ENCODE assay signal across 12 cellular contexts in genomic region chr2:70907130-70907756, GRCh38. TPM values are rescaled to one million over a fixed set of nuclear protein-coding genes. Genes with fewer than 3 reads are reported as not detected.
DNase-seq lines count a peak whose midpoint lies in the region; ATAC-seq, FAIRE-seq and TF ChIP-seq lines count a peak whose summit lies in the region.
"Had no signal": no experiment of that assay in that cellular context is flagged by ENCODE, and none has a peak within 500 bp of the region (broad histone marks: within the 10 kb centered on the region; RNA-seq: fewer than 3 reads in every experiment).

No MANE protein-coding gene starts in this region.

- in situ Hi-C loops in GM12878 (cut with MboI): no loop called here

- no peak overlapping the region for H2AFZ ChIP-seq in GM12878 (ENCODE audit: control insufficient read depth, low read depth, low read length)

- no peaks in the 10 kb centered on the region for H3K79me2 ChIP-seq in GM12878 (ENCODE audit: control insufficient read depth, insufficient read depth, low read length)

- no TSS peak for BruUV-seq in GM12878 (replicated peaks; lab: Mats Ljungman, UMichigan)

- H3K9me3 ChIP-seq in heart right ventricle: no peaks in the 10 kb centered on the region
- no peaks in the 10 kb centered on the region for H3K9me3 ChIP-seq in GM12878 (replicated peaks; ENCODE audit: control insufficient read depth, insufficient read depth, low read length)
- H3K9me3 ChIP-seq in right lobe of liver: no peaks in the 10 kb centered on the region
- H3K9me3 ChIP-seq in upper lobe of left lung: no peaks in the 10 kb centered on the region
- H3K9me3 ChIP-seq: vagina had no signal

- no peak for FAIRE-seq in GM12878 (lab: Jason Lieb, UNC)

- RAD21 ChIA-PET in GM12878 (lab: Charles Lee; ENCODE audit: unreplicated experiment): no interaction called here

- intact Hi-C loops in heart right ventricle (cut with DNase I): no loop called here
- intact Hi-C loops in cardiac septum (cut with DNase I): no loop called here
- intact Hi-C loops in GM12878 (cut with micrococcal nuclease; ENCODE audit: unreplicated experiment): no loop called here
- intact Hi-C loops in right lobe of liver (cut with DNase I): no loop called here

- CTCF ChIA-PET in GM12878 (lab: Yijun Ruan, JAX): interaction anchor here (0.7 to 1.2 kb wide), 2 partner anchors 10 to 13 kb away, joined by 3 read pairs; no protein-coding TSS in a partner anchor

- H3K4me3 ChIP-seq in heart right ventricle (peak overlapping the region in 8 of 10 donors; percentile 5 to 36 (median 24)), GM12878 (no peak overlapping the region), right lobe of liver (no peak overlapping the region), upper lobe of left lung (peak overlapping the region in 3 of 4 donors; percentile 13 to 33 (median 23))

- POLR2A ChIA-PET in GM12878 (lab: Charles Lee): no interaction called here

- no peak for TF ChIP-seq RAD21 in GM12878 (IDR thresholded peaks at IDR 0.05; ENCODE audit: insufficient read depth, low read depth, low read length)

- DNase-seq in heart right ventricle: no peak
- DNase-seq in cardiac septum (ENCODE audit: low spot score): no peak
- DNase-seq in GM12878 (ENCODE audit: low read depth, low spot score): no peak
- no peak for DNase-seq in right lobe of liver
- DNase-seq in upper lobe of left lung: peak in 1 of 2 donors; percentile 75
- no peak for DNase-seq in stimulated activated CD4-positive, alpha-beta T cell treated with anti-CD3 and anti-CD28 coated beads, Interleukin-4, amount 100 ng/mL, for 4 hours
- DNase-seq in kidney tubule cell (ENCODE audit: low spot score): no peak
- DNase-seq: activated naive CD4-positive, alpha-beta T cell; NCI-H1048 had no signal

- H3K4me1 ChIP-seq in heart right ventricle (peaks cover 0 to 31% (median 11%) of the 10 kb centered on the region in 9 donors), GM12878 (ENCODE audit: control insufficient read depth, insufficient read depth, low read length) (no peaks in the 10 kb centered on the region), right lobe of liver (peaks cover 0 to 8% (median 0%) of the 10 kb centered on the region in 4 donors), upper lobe of left lung (peaks cover 0 to 10% (median 3%) of the 10 kb centered on the region in 4 donors)

- no peak overlapping the region for H3K9ac ChIP-seq in GM12878 (ENCODE audit: control insufficient read depth, insufficient read depth, low read length)

- 17 to 22% methylated on average over 35 of the region's 35 CpGs for WGBS in heart right ventricle, 2 donors
- WGBS in GM12878 (ENCODE audit: insufficient coverage, insufficient replicate concordance, low lambda C conversion rate, missing lambda C conversion rate): 15% methylated on average over 34 of the region's 35 CpGs
- 21% methylated on average over 28 of the region's 35 CpGs for WGBS in right lobe of liver (ENCODE audit: insufficient coverage, low coverage, low lambda C conversion rate, missing lambda C conversion rate)
- WGBS in upper lobe of left lung, 2 donors: 15 to 19% methylated on average over 21 to 35 of the region's 35 CpGs

- H3K27me3 ChIP-seq in heart right ventricle (peaks cover 19 to 100% (median 100%) of the 10 kb centered on the region in 7 donors), GM12878 (replicated peaks in 1 of 2; ENCODE audit: control insufficient read depth in 2 of 2, insufficient read depth in 2 of 2, low read length in 1 of 2) (peaks cover 13 to 42% of the 10 kb centered on the region in 2 experiments), right lobe of liver (peaks cover 5 to 39% of the 10 kb centered on the region in 2 donors), upper lobe of left lung (peaks cover 0 to 31% (median 15%) of the 10 kb centered on the region in 4 donors)

- TF ChIP-seq EP300 in GM12878 (IDR thresholded peaks at IDR 0.05; ENCODE audit: borderline replicate concordance in 1 of 2, control insufficient read depth in 1 of 2, low read depth in 2 of 2, low read length in 2 of 2) (no peak), upper lobe of left lung (IDR thresholded peaks at IDR 0.05) (no peak)

- no peak for TF ChIP-seq CTCF in heart right ventricle (IDR thresholded peaks at IDR 0.05)
- no peak for TF ChIP-seq CTCF in GM12878 (IDR thresholded peaks at IDR 0.05 in 2 of 3, conservative IDR thresholded peaks at IDR 0.05 in 1 of 3; ENCODE audit: control insufficient read depth in 2 of 3, extremely low read depth in 1 of 3, insufficient read depth in 1 of 3, low read depth in 3 of 3, low read length in 3 of 3)
- TF ChIP-seq CTCF in right lobe of liver (IDR thresholded peaks at IDR 0.05): no peak
- TF ChIP-seq CTCF in upper lobe of left lung (IDR thresholded peaks at IDR 0.05): no peak

- H3K36me3 ChIP-seq in heart right ventricle (no peaks in the 10 kb centered on the region), GM12878 (ENCODE audit: control insufficient read depth in 2 of 2, insufficient read depth in 2 of 2, low read length in 1 of 2) (no peaks in the 10 kb centered on the region), right lobe of liver (no peaks in the 10 kb centered on the region), upper lobe of left lung (no peaks in the 10 kb centered on the region)
- H3K36me3 ChIP-seq: vagina had no signal

- H4K20me1 ChIP-seq in GM12878 (ENCODE audit: control insufficient read depth, insufficient read depth): no peaks in the 10 kb centered on the region

- ATAC-seq in heart right ventricle (peak in 5 of 8 donors; percentile 39 to 64 (median 50)), GM12878 (no peak), right lobe of liver (peak in 3 of 4 donors; percentile 22 to 50 (median 48)), upper lobe of left lung (ENCODE audit: low FRiP score in 2 of 2) (peak in 1 of 2 donors; percentile 44), HG03135 (IDR thresholded peaks at IDR 0.05; ENCODE audit: unreplicated experiment) (no peak)

- H3K4me2 ChIP-seq in GM12878 (ENCODE audit: control insufficient read depth, insufficient read depth): 0 out of 2 replicates have a peak overlapping the region, but pooled peaks have one; percentile 25

- SMC1A ChIA-PET in GM12878 (lab: Charles Lee; ENCODE audit: uncharacterized antibody, unreplicated experiment): no interaction called here

- H3K27ac ChIP-seq in heart right ventricle (peak overlapping the region in 2 of 10 donors; percentile 6 to 54), GM12878 (ENCODE audit: control insufficient read depth, insufficient read depth) (no peak overlapping the region), right lobe of liver (no peak overlapping the region), upper lobe of left lung (peak overlapping the region in 2 of 4 donors; percentile 11 to 29)
- H3K27ac ChIP-seq: C4-2B, vagina had no signal

- no peak for TF ChIP-seq POLR2A in GM12878 (IDR thresholded peaks at IDR 0.05; ENCODE audit: low read depth, low read length)
- no peak for TF ChIP-seq POLR2A in right lobe of liver (IDR thresholded peaks at IDR 0.05)
- TF ChIP-seq POLR2A in upper lobe of left lung (IDR thresholded peaks at IDR 0.05): no peak

TF ChIP-seq in GM12878, 131 proteins besides CTCF, POLR2A, EP300 and RAD21 (continues in another document):
- no peak for TF ChIP-seq MYB (IDR thresholded peaks at IDR 0.05; ENCODE audit: borderline replicate concordance, low read depth, low read length)
- TF ChIP-seq SUZ12 (IDR thresholded peaks at IDR 0.05; ENCODE audit: unreplicated experiment): peak; percentile 97
- TF ChIP-seq HDAC6 (IDR thresholded peaks at IDR 0.05; ENCODE audit: unreplicated experiment): no peak

RNA-seq across cellular contexts. Expression of gene VAX2, which starts 6.9 kb away (rescaled TPM):
- 1 to 10 TPM in 1 of 10 donors, under 1 TPM in 7, not detected in 2; 0.23 to 1.2 (median 0.40) TPM for total RNA-seq in heart right ventricle
- 1 to 10 TPM in 1 of 2 donors, under 1 TPM in 1; 0.26 to 3.7 TPM for polyA plus RNA-seq in heart right ventricle
- total RNA-seq in cardiac septum: 0.27 TPM
- total RNA-seq in GM12878 (2013; cell fraction: nucleolus; rRNA removed): not detected in 2 replicates
- total RNA-seq in GM12878 (2014; rRNA removed): not detected in 2 replicates
- not detected in 2 replicates for total RNA-seq in GM12878 (2014; rRNA removed; fragmentation: Illumina TruSeq; extraction: Trizol)
- not detected in 2 replicates for total RNA-seq in GM12878 (2021)
- not detected for polyA plus RNA-seq in GM12878 (2011; ENCODE audit: low read depth)
- polyA plus RNA-seq in GM12878 (2011; rRNA removed): not detected in 2 replicates
- polyA plus RNA-seq in GM12878 (2011; cell fraction: cytosol; rRNA removed): not detected in 2 replicates
- not detected in 2 replicates for polyA plus RNA-seq in GM12878 (2011; cell fraction: nucleus; rRNA removed)
- not detected in 2 replicates for polyA plus RNA-seq in GM12878 (2012)
- not detected in 2 replicates for polyA plus RNA-seq in GM12878 (2014; fragmentation: Illumina TruSeq; extraction: Trizol)
- not detected for polyA plus RNA-seq in GM12878 (2014; fragmentation: Nextera tagmentation; extraction: Ambion mirVana)
- not detected in 2 replicates for polyA plus RNA-seq in GM12878 (2014; rRNA removed)
- not detected for polyA plus RNA-seq in GM12878 (2016; fragmentation: Nextera tagmentation; extraction: Ambion mirVana)
- not detected in 2 replicates for polyA minus RNA-seq in GM12878 (2011; rRNA and poly(A)+ RNA removed)
- not detected in 2 replicates for polyA minus RNA-seq in GM12878 (2011; cell fraction: cytosol; rRNA and poly(A)+ RNA removed)
- polyA minus RNA-seq in GM12878 (2011; cell fraction: nucleus; rRNA and poly(A)+ RNA removed): not detected in 2 replicates
- total RNA-seq in right lobe of liver: not detected
- total RNA-seq in upper lobe of left lung: 10 to 100 TPM in 1 of 6 donors, 1 to 10 TPM in 1, under 1 TPM in 3, not detected in 1; 0.83 to 10.5 (median 0.91) TPM
- total RNA-seq: vagina had no signal

RNA-seq across cellular contexts. Expression of gene ATP6V1B1, which starts 28.5 kb away (rescaled TPM):
- total RNA-seq in heart right ventricle: 1 to 10 TPM in 3 of 10 donors, under 1 TPM in 3, not detected in 4; 0.30 to 2.0 (median 0.88) TPM
- polyA plus RNA-seq in heart right ventricle: 1 to 10 TPM in 1 of 2 donors, under 1 TPM in 1; 0.28 to 6.4 TPM
- total RNA-seq in cardiac septum: 0.43 TPM
- not detected in 2 replicates for total RNA-seq in GM12878 (2013; cell fraction: nucleolus; rRNA removed)
- total RNA-seq in GM12878 (2014; rRNA removed): not detected in 2 replicates
- total RNA-seq in GM12878 (2014; rRNA removed; fragmentation: Illumina TruSeq; extraction: Trizol): not detected in 2 replicates
- total RNA-seq in GM12878 (2021): not detected in 2 replicates
- polyA plus RNA-seq in GM12878 (2011; ENCODE audit: low read depth): not detected
- not detected in 2 replicates for polyA plus RNA-seq in GM12878 (2011; rRNA removed)
- not detected in 2 replicates for polyA plus RNA-seq in GM12878 (2011; cell fraction: cytosol; rRNA removed)
- polyA plus RNA-seq in GM12878 (2011; cell fraction: nucleus; rRNA removed): not detected in 2 replicates
- not detected in 2 replicates for polyA plus RNA-seq in GM12878 (2012)
- not detected in 2 replicates for polyA plus RNA-seq in GM12878 (2014; fragmentation: Illumina TruSeq; extraction: Trizol)
- polyA plus RNA-seq in GM12878 (2014; fragmentation: Nextera tagmentation; extraction: Ambion mirVana): not detected
- polyA plus RNA-seq in GM12878 (2014; rRNA removed): not detected in 2 replicates
- polyA plus RNA-seq in GM12878 (2016; fragmentation: Nextera tagmentation; extraction: Ambion mirVana): not detected
- not detected in 2 replicates for polyA minus RNA-seq in GM12878 (2011; rRNA and poly(A)+ RNA removed)
- polyA minus RNA-seq in GM12878 (2011; cell fraction: cytosol; rRNA and poly(A)+ RNA removed): not detected in 2 replicates
- polyA minus RNA-seq in GM12878 (2011; cell fraction: nucleus; rRNA and poly(A)+ RNA removed): not detected in 2 replicates
- total RNA-seq in right lobe of liver: under 1 TPM in 1 of 6 experiments, not detected in 5; 0.44 TPM
- 10 to 100 TPM in 1 of 6 donors, 1 to 10 TPM in 4, not detected in 1; 1.6 to 23.0 (median 3.2) TPM for total RNA-seq in upper lobe of left lung
- total RNA-seq: vagina had no signal

Comparison
In these comparisons a context has a peak if more than half of its experiments do, and no peak if none do; other contexts are left out.
1. ATAC-seq: peak in heart right ventricle (5 of 8) and right lobe of liver (3 of 4); none in GM12878 (single experiment) and HG03135 (single experiment).
2. H3K4me3 ChIP-seq: peak in heart right ventricle (8 of 10) and upper lobe of left lung (3 of 4); none in GM12878 (single experiment) and right lobe of liver (0 of 3).